7 cellular contexts compared by ENCODE assay signal in the genomic region with DNA sequence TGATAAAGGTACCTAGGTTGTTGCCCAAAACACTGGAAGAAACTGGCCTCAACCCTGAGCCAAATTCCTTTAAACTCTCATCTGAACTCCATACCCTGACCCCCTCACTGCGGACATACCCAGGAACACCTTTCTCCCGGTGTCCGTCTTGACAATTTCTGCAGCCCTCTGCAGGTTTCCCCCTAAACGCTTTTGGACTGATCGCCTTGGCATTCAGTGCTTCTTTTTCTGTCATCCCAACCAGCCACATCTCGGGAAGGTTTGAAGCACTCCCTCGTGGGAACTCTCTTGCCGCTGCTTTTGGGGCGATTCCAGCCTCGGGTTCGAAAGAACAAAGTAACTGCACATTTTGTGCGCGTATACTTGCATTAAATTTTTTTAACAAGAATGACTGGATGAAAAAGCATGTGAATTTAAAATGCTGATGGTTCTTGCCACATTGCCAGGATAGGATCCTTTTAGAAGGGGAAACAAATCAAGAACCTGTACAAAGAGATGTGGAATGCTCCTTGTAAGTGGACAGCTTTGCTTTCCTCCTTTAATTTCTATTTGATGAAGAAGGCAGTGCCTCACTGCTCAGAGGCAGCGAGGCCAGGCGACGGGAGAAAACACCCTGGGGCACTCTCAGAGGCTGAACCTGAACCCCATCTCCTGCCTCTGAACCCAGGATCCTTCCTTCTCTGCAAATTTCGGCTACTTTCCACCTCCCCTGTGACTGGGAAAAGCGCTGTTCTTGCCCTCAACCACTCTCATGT.
A peak's percentile ranks its signal among the peaks of the same experiment; 100 is the strongest.
DNase-seq lines count a peak whose midpoint lies in the region; ATAC-seq and TF ChIP-seq lines count a peak whose summit lies in the region.

No MANE protein-coding gene starts in this region.

- peak; percentile 11 for ATAC-seq in HG03045 (IDR thresholded peaks at IDR 0.05; ENCODE audit: unreplicated experiment)
- no peak for ATAC-seq in HG02973 (IDR thresholded peaks at IDR 0.05; ENCODE audit: unreplicated experiment)

- peak overlapping the region; percentile 97 for H3K27ac ChIP-seq in rectal smooth muscle tissue (ENCODE audit: low read depth, low read length)

- H3K4me3 ChIP-seq in GM12875 (ENCODE audit: low read depth, low read length) = peak overlapping the region; percentile 73
- peak overlapping the region; percentile 100 for H3K4me3 ChIP-seq in WI38 (ENCODE audit: low read depth, low read length)
- peak overlapping the region; percentile 97 for H3K4me3 ChIP-seq in rectal smooth muscle tissue (ENCODE audit: low read length)

- DNase-seq in glomerular visceral epithelial cell (ENCODE audit: extremely low spot score) = peak; percentile 17
- no peak for DNase-seq in NCI-H1092 (lab: John Stamatoyannopoulos, UW)

- peak overlapping the region; percentile 96 for H3K9ac ChIP-seq in rectal smooth muscle tissue (ENCODE audit: low read length)

- TF ChIP-seq CTCF in GM12875 (IDR thresholded peaks at IDR 0.05; ENCODE audit: borderline replicate concordance, insufficient read depth, low read depth, low read length) (no peak), WI38 (IDR thresholded peaks at IDR 0.05; ENCODE audit: low read depth, low read length) (no peak)

- H3K27me3 ChIP-seq in rectal smooth muscle tissue (ENCODE audit: control insufficient read depth, insufficient read depth, low read length) = no peaks in the 10 kb centered on the region

- H3K36me3 ChIP-seq in rectal smooth muscle tissue (ENCODE audit: control insufficient read depth, insufficient read depth, low read length) = no peaks in the 10 kb centered on the region

- peaks cover 6% of the 10 kb centered on the region for H3K4me1 ChIP-seq in rectal smooth muscle tissue (ENCODE audit: control insufficient read depth, insufficient read depth, low read length)
